Comparison of ENCODE assay signal across 8 cellular contexts in genomic region chr5:74641778-74642542, GRCh38. TPM values are rescaled to one million over a fixed set of nuclear protein-coding genes. Genes with fewer than 3 reads are reported as not detected.
DNase-seq lines count a peak whose midpoint lies in the region; ATAC-seq and TF ChIP-seq lines count a peak whose summit lies in the region.

No MANE protein-coding gene starts in this region.

- DNase-seq in DND-41 (peak; percentile 5), Karpas-422 (peak; percentile 48), T-cell (peak in 11 of 34 experiments; percentile 2 to 34 (median 12)), lung (ENCODE audit: low spot score) (peak; percentile 51), stromal cell of bone marrow (ENCODE audit: low read depth) (peak; percentile 73)

- H3K4me1 ChIP-seq in DND-41 (ENCODE audit: insufficient read depth, low read length): peaks cover 29% of the 10 kb centered on the region
- H3K4me1 ChIP-seq in Karpas-422 (ENCODE audit: low read length): peaks cover 20% of the 10 kb centered on the region
- H3K4me1 ChIP-seq in duodenal mucosa (ENCODE audit: control insufficient read depth in 1 of 2, insufficient read depth in 2 of 2, low read length in 2 of 2): peaks cover 18 to 23% of the 10 kb centered on the region in 2 donors
- peaks cover 0 to 10% of the 10 kb centered on the region in 2 donors for H3K4me1 ChIP-seq in lung (ENCODE audit: control insufficient read depth in 2 of 2, insufficient read depth in 2 of 2, low read length in 2 of 2)

- no peaks in the 10 kb centered on the region for H3K9me2 ChIP-seq in Karpas-422 (replicated peaks; ENCODE audit: insufficient read depth, low read length)

- no peak overlapping the region for H3K27ac ChIP-seq in DND-41 (ENCODE audit: low read length)
- no peak overlapping the region for H3K27ac ChIP-seq in Karpas-422 (ENCODE audit: low read length)
- peak overlapping the region; percentile 48 for H3K27ac ChIP-seq in duodenal mucosa (ENCODE audit: low read depth, low read length)
- H3K27ac ChIP-seq in lung (ENCODE audit: low read depth in 1 of 2, low read length in 1 of 2): peak overlapping the region in 1 of 2 donors; percentile 96

- H3K4me1 Mint-ChIP-seq in T-cell: peaks cover 28 to 38% (median 31%) of the 10 kb centered on the region in 3 donors

- peak overlapping the region; percentile 83 to 91 (median 87) for H3K4me3 Mint-ChIP-seq in T-cell

- peaks cover 66% of the 10 kb centered on the region for H3K27me3 ChIP-seq in DND-41 (ENCODE audit: insufficient read depth, low read length, poor library complexity)
- no peaks in the 10 kb centered on the region for H3K27me3 ChIP-seq in Karpas-422 (ENCODE audit: low read length)
- no peaks in the 10 kb centered on the region for H3K27me3 ChIP-seq in duodenal mucosa (ENCODE audit: control insufficient read depth in 1 of 2, insufficient read depth in 2 of 2, low read length in 2 of 2)
- H3K27me3 ChIP-seq in lung (ENCODE audit: control insufficient read depth, insufficient read depth): no peaks in the 10 kb centered on the region

- H3K4me2 ChIP-seq in DND-41 (ENCODE audit: insufficient read depth, low read length): peak overlapping the region; percentile 100
- H3K4me2 ChIP-seq in Karpas-422 (ENCODE audit: low read depth, low read length, poor library complexity, severe bottlenecking): no peak overlapping the region

- H3K9ac ChIP-seq in DND-41 (ENCODE audit: low read depth, low read length) (peak overlapping the region; percentile 63), Karpas-422 (ENCODE audit: low read length) (no peak overlapping the region), duodenal mucosa (ENCODE audit: low read depth in 1 of 2, low read length in 2 of 2) (peak overlapping the region; percentile 71 to 87)

- 4 to 5% methylated on average over 28 of the region's 28 CpGs for WGBS in lung, 2 donors

- ATAC-seq in DND-41 (ENCODE audit: insufficient read depth, low read depth) (no peak), T-cell (replicated peaks in 1 of 4) (no peak), lung (ENCODE audit: insufficient read depth, low FRiP score) (peak; percentile 4), GM18861 (IDR thresholded peaks at IDR 0.05; ENCODE audit: unreplicated experiment) (no peak), GM19467 (IDR thresholded peaks at IDR 0.05; ENCODE audit: unreplicated experiment) (no peak)

- H2AFZ ChIP-seq in DND-41 (ENCODE audit: low read depth, low read length): peak overlapping the region; percentile 95
- H2AFZ ChIP-seq in Karpas-422 (ENCODE audit: low read length): no peak overlapping the region

- no peaks in the 10 kb centered on the region for H3K9me3 Mint-ChIP-seq in T-cell

- H3K27me3 Mint-ChIP-seq in T-cell: peaks cover 4 to 7% of the 10 kb centered on the region in 2 donors

- POLR2A ChIA-PET in T-cell (lab: Charles Lee): no interaction called here

- no peaks in the 10 kb centered on the region for H3K36me3 ChIP-seq in DND-41 (ENCODE audit: insufficient read depth, low read length)
- H3K36me3 ChIP-seq in Karpas-422 (ENCODE audit: insufficient read depth, low read length): no peaks in the 10 kb centered on the region
- H3K36me3 ChIP-seq in duodenal mucosa (ENCODE audit: control insufficient read depth in 1 of 2, insufficient read depth in 2 of 2, low read length in 2 of 2): no peaks in the 10 kb centered on the region
- H3K36me3 ChIP-seq in lung (ENCODE audit: control insufficient read depth in 2 of 2, insufficient read depth in 2 of 2, low read length in 2 of 2): no peaks in the 10 kb centered on the region

- no peak overlapping the region for H3K27ac Mint-ChIP-seq in T-cell

- H3K4me3 ChIP-seq in DND-41 (ENCODE audit: low read depth in 1 of 2, low read length in 2 of 2) (peak overlapping the region; percentile 37 to 96; a peak in 3 of 4 replicates), Karpas-422 (ENCODE audit: low read length) (no peak overlapping the region), duodenal mucosa (ENCODE audit: low read depth in 1 of 2, low read length in 2 of 2) (peak overlapping the region; percentile 84 to 88), lung (no peak overlapping the region)

- peaks cover 11% of the 10 kb centered on the region; the same call in 1 of the 2 replicates for H4K20me1 ChIP-seq in DND-41 (ENCODE audit: insufficient read depth, low read length)
- no peaks in the 10 kb centered on the region for H4K20me1 ChIP-seq in Karpas-422 (ENCODE audit: insufficient read depth, low read depth, low read length)

- H3K9me3 ChIP-seq in DND-41 (ENCODE audit: insufficient read depth, low read length, severe bottlenecking): no peaks in the 10 kb centered on the region
- no peaks in the 10 kb centered on the region for H3K9me3 ChIP-seq in Karpas-422 (ENCODE audit: low read length)
- no peaks in the 10 kb centered on the region for H3K9me3 ChIP-seq in duodenal mucosa (ENCODE audit: control insufficient read depth in 1 of 2, low read length in 2 of 2)
- no peaks in the 10 kb centered on the region for H3K9me3 ChIP-seq in lung (ENCODE audit: control insufficient read depth in 2 of 2, insufficient read depth in 1 of 2, low read length in 1 of 2)

- H3K36me3 Mint-ChIP-seq in T-cell: no peaks in the 10 kb centered on the region

- H3K79me2 ChIP-seq in DND-41 (ENCODE audit: insufficient read depth, low read length) (no peaks in the 10 kb centered on the region), Karpas-422 (ENCODE audit: low read length) (no peaks in the 10 kb centered on the region)

- CTCF ChIA-PET in T-cell (lab: Charles Lee): interaction anchor here (0.5 to 1.7 kb wide), 8 partner anchors 8 to 739 kb away, joined by 3 to 6 read pairs (median 3); no protein-coding TSS in a partner anchor

- TF ChIP-seq CTCF in DND-41 (IDR thresholded peaks at IDR 0.05; ENCODE audit: borderline replicate concordance, extremely low read depth, low read length, poor library complexity, severe bottlenecking): peak; percentile 29
- TF ChIP-seq CTCF in lung (IDR thresholded peaks at IDR 0.05; ENCODE audit: control extremely low read depth, extremely low read depth): peak; percentile 61

RNA-seq across cellular contexts. Expression of gene ENC1, which starts 1.4 kb away (rescaled TPM):
- 0.15 and 0.25 TPM in 2 replicates for total RNA-seq in Karpas-422 (2014; rRNA removed; shearing (Covaris generic); ENCODE audit: low replicate concordance)
- 10 to 100 TPM in 2 of 5 donors, 1 to 10 TPM in 2, under 1 TPM in 1; 0.70 to 21.0 (median 2.7) TPM for total RNA-seq in T-cell
- total RNA-seq in lung: 10 to 100 TPM; 26.4 to 31.5 TPM
- 10 to 100 TPM in 1 of 2 donors, 1 to 10 TPM in 1; 6.8 to 10.2 TPM for polyA plus RNA-seq in lung

RNA-seq across cellular contexts. Expression of gene HEXB, which starts 43.1 kb away (rescaled TPM):
- 70.2 and 74.3 TPM in 2 replicates for total RNA-seq in Karpas-422 (2014; rRNA removed; shearing (Covaris generic); ENCODE audit: low replicate concordance)
- 10 to 100 TPM; 32.5 to 52.0 (median 44.0) TPM for total RNA-seq in T-cell
- 100 to 1,000 TPM in 1 of 2 donors, 10 to 100 TPM in 1; 88.9 to 163 TPM for total RNA-seq in lung
- 100 to 1,000 TPM; 143 to 170 TPM for polyA plus RNA-seq in lung

Comparison
In these comparisons a context has a peak if more than half of its experiments do, and no peak if none do; other contexts are left out.
1. H3K4me3 ChIP-seq: peak in DND-41 (2 of 2) and duodenal mucosa (2 of 2); none in Karpas-422 (single experiment) and lung (single experiment).